In genomic region chr18:42959528-42959927, GRCh38 we compare ENCODE assay signal across 28 cellular contexts.
"Had no signal": no experiment of that assay in that cellular context is flagged by ENCODE, and none has a peak within 500 bp of the region (broad histone marks: within the 10 kb centered on the region; RNA-seq: fewer than 3 reads in every experiment).

No MANE protein-coding gene starts in this region.

- ATAC-seq: stimulated activated effector memory CD8-positive, alpha-beta T cell treated with anti-CD3 and anti-CD28 coated beads, Interleukin-12 subunit alpha, Interleukin-12 subunit beta, amount 100 ng/mL, for 72 hours; stimulated activated memory B cell treated with anti-CD40 and anti-IgM and Interleukin-4, amounts not matched to agents 10 μg/mL and 1 μg/mL and 100 μg/mL, for 72 hours; stimulated activated naive B cell treated with anti-CD40 and anti-IgM and Interleukin-4, amounts not matched to agents 10 μg/mL and 1 μg/mL and 100 μg/mL, for 72 hours; stimulated activated naive CD8-positive, alpha-beta T cell treated with anti-CD3 and anti-CD28 coated beads, Interleukin-15, amount 100 ng/mL, for 72 hours; stimulated activated naive CD8-positive, alpha-beta T cell treated with anti-CD3 and anti-CD28 coated beads, Interleukin-15, Interleukin-2, amounts not matched to agents 100 U/mL and 50 U/mL, for 24 hours; upper lobe of right lung had no signal

- H3K4me1 Mint-ChIP-seq: stimulated activated effector memory CD8-positive, alpha-beta T cell treated with anti-CD3 and anti-CD28 coated beads, Interleukin-12 subunit alpha, Interleukin-12 subunit beta, amount 100 ng/mL, for 72 hours; stimulated activated memory B cell treated with anti-CD40 and anti-IgM and Interleukin-4, amounts not matched to agents 10 μg/mL and 1 μg/mL and 100 μg/mL, for 72 hours; stimulated activated naive B cell treated with anti-CD40 and anti-IgM and Interleukin-4, amounts not matched to agents 10 μg/mL and 1 μg/mL and 100 μg/mL, for 72 hours; stimulated activated naive CD8-positive, alpha-beta T cell treated with anti-CD3 and anti-CD28 coated beads, Interleukin-15, amount 100 ng/mL, for 72 hours had no signal

- H3K36me3 ChIP-seq: stomach, suprapubic skin, thoracic aorta, thyroid gland, tibial artery, tibial nerve, transverse colon, upper lobe of left lung, upper lobe of right lung, uterus, vagina had no signal

- H3K36me3 Mint-ChIP-seq: stimulated activated effector memory CD8-positive, alpha-beta T cell treated with anti-CD3 and anti-CD28 coated beads, Interleukin-12 subunit alpha, Interleukin-12 subunit beta, amount 100 ng/mL, for 72 hours; stimulated activated memory B cell treated with anti-CD40 and anti-IgM and Interleukin-4, amounts not matched to agents 10 μg/mL and 1 μg/mL and 100 μg/mL, for 72 hours; stimulated activated naive B cell treated with anti-CD40 and anti-IgM and Interleukin-4, amounts not matched to agents 10 μg/mL and 1 μg/mL and 100 μg/mL, for 72 hours; type B pancreatic cell had no signal

- H3K9me3 ChIP-seq: stomach, suprapubic skin, testis, thoracic aorta, thyroid gland, tibial artery, tibial nerve, transverse colon, upper lobe of left lung, upper lobe of right lung, uterus, vagina had no signal

- H3K4me1 ChIP-seq: stomach, suprapubic skin, testis, thyroid gland, tibial artery, tibial nerve, transverse colon, upper lobe of left lung, upper lobe of right lung, uterus, vagina had no signal

- FAIRE-seq: urothelium cell line had no signal

- H3K27me3 Mint-ChIP-seq: stimulated activated memory B cell treated with anti-CD40 and anti-IgM and Interleukin-4, amounts not matched to agents 10 μg/mL and 1 μg/mL and 100 μg/mL, for 72 hours; stimulated activated naive B cell treated with anti-CD40 and anti-IgM and Interleukin-4, amounts not matched to agents 10 μg/mL and 1 μg/mL and 100 μg/mL, for 72 hours; stimulated activated naive CD8-positive, alpha-beta T cell treated with anti-CD3 and anti-CD28 coated beads, Interleukin-15, amount 100 ng/mL, for 72 hours; stimulated activated naive CD8-positive, alpha-beta T cell treated with anti-CD3 and anti-CD28 coated beads, Interleukin-15, Interleukin-2, amounts not matched to agents 100 ng/mL and 50 ng/mL, for 24 hours; type B pancreatic cell had no signal

- H3K27me3 ChIP-seq: stomach, suprapubic skin, testis, thyroid gland, tibial artery, tibial nerve, transverse colon, upper lobe of left lung, upper lobe of right lung, uterus, vagina had no signal

- H3K27ac ChIP-seq: stomach, suprapubic skin, testis, thoracic aorta, thyroid gland, tibial artery, tibial nerve, transverse colon, upper lobe of left lung, upper lobe of right lung, uterus, vagina had no signal

- H3K9me3 Mint-ChIP-seq: stimulated activated memory B cell treated with anti-CD40 and anti-IgM and Interleukin-4, amounts not matched to agents 10 μg/mL and 1 μg/mL and 100 μg/mL, for 72 hours; stimulated activated naive B cell treated with anti-CD40 and anti-IgM and Interleukin-4, amounts not matched to agents 10 μg/mL and 1 μg/mL and 100 μg/mL, for 72 hours; type B pancreatic cell had no signal

- DNase-seq: stimulated activated CD4-positive, alpha-beta T cell treated with anti-CD3 and anti-CD28 coated beads, Interleukin-2, amount 100 ng/mL, for 48 hours; stimulated activated CD4-positive, alpha-beta T cell treated with anti-CD3 and anti-CD28 coated beads, Interleukin-4, amount 100 ng/mL, for 1 hour; stimulated activated CD4-positive, alpha-beta T cell treated with anti-CD3 and anti-CD28 coated beads, Interleukin-4, amount 100 ng/mL, for 24 hours; stimulated activated CD4-positive, alpha-beta T cell treated with anti-CD3 and anti-CD28 coated beads, Interleukin-4, amount 100 ng/mL, for 4 hours; stimulated activated CD8-positive, alpha-beta memory T cell treated with anti-CD3 and anti-CD28 coated beads, Interleukin-4, amount 100 ng/mL, for 48 hours; stimulated activated naive B cell treated with anti-CD40 and anti-IgM and Interleukin-4, amounts not matched to agents 10 μg/mL and 1 μg/mL and 100 μg/mL, for 72 hours; stimulated activated naive CD4-positive, alpha-beta T cell; stimulated activated naive CD4-positive, alpha-beta T cell treated with Interleukin-2 at 50 U/mL for 16 hours; stimulated activated naive CD8-positive, alpha-beta T cell treated with anti-CD3 and anti-CD28 coated beads, Interleukin-15, amount 100 ng/mL, for 72 hours; stimulated activated naive CD8-positive, alpha-beta T cell treated with anti-CD3 and anti-CD28 coated beads, Interleukin-15, Interleukin-2, amounts not matched to agents 100 U/mL and 50 U/mL, for 24 hours; stomach; substantia nigra; testis; thyroid gland; tibial artery; transverse colon; upper lobe of left lung; upper lobe of right lung; uterus had no signal

- H3K4me3 ChIP-seq: stomach, suprapubic skin, testis, thoracic aorta, thyroid gland, tibial artery, tibial nerve, transverse colon, upper lobe of left lung, upper lobe of right lung, uterus, vagina had no signal

- H3K27ac Mint-ChIP-seq: stimulated activated effector memory CD8-positive, alpha-beta T cell treated with anti-CD3 and anti-CD28 coated beads, Interleukin-12 subunit alpha, Interleukin-12 subunit beta, amount 100 ng/mL, for 72 hours; stimulated activated memory B cell treated with anti-CD40 and anti-IgM and Interleukin-4, amounts not matched to agents 10 μg/mL and 1 μg/mL and 100 μg/mL, for 72 hours; stimulated activated naive B cell treated with anti-CD40 and anti-IgM and Interleukin-4, amounts not matched to agents 10 μg/mL and 1 μg/mL and 100 μg/mL, for 72 hours; stimulated activated naive CD8-positive, alpha-beta T cell treated with anti-CD3 and anti-CD28 coated beads, Interleukin-15, amount 100 ng/mL, for 72 hours; stimulated activated naive CD8-positive, alpha-beta T cell treated with anti-CD3 and anti-CD28 coated beads, Interleukin-15, Interleukin-2, amounts not matched to agents 100 ng/mL and 50 ng/mL, for 24 hours; type B pancreatic cell had no signal

- H3K4me3 Mint-ChIP-seq: stimulated activated effector memory CD8-positive, alpha-beta T cell treated with anti-CD3 and anti-CD28 coated beads, Interleukin-12 subunit alpha, Interleukin-12 subunit beta, amount 100 ng/mL, for 72 hours; stimulated activated memory B cell treated with anti-CD40 and anti-IgM and Interleukin-4, amounts not matched to agents 10 μg/mL and 1 μg/mL and 100 μg/mL, for 72 hours; stimulated activated naive B cell treated with anti-CD40 and anti-IgM and Interleukin-4, amounts not matched to agents 10 μg/mL and 1 μg/mL and 100 μg/mL, for 72 hours; stimulated activated naive CD8-positive, alpha-beta T cell treated with anti-CD3 and anti-CD28 coated beads, Interleukin-15, amount 100 ng/mL, for 72 hours; stimulated activated naive CD8-positive, alpha-beta T cell treated with anti-CD3 and anti-CD28 coated beads, Interleukin-15, Interleukin-2, amounts not matched to agents 100 ng/mL and 50 ng/mL, for 24 hours; type B pancreatic cell had no signal
